29 cellular contexts compared by ENCODE assay signal in genomic region chr13:109281017-109281416, GRCh38.
"Had no signal": no experiment of that assay in that cellular context is flagged by ENCODE, and none has a peak within 500 bp of the region (broad histone marks: within the 10 kb centered on the region; RNA-seq: fewer than 3 reads in every experiment).

No MANE protein-coding gene starts in this region.

- H3K36me3 ChIP-seq: brain microvascular endothelial cell had no signal

- H3K36me3 Mint-ChIP-seq: activated CD4-positive, alpha-beta memory T cell treated with anti-CD3 and anti-CD28 coated beads for 36 hours; activated CD8-positive, alpha-beta memory T cell treated with anti-CD3 and anti-CD28 coated beads, Interleukin-2, amount 10 ng/mL, durations not matched to agents 7 days and 5 days; activated naive CD4-positive, alpha-beta T cell treated with anti-CD3 and anti-CD28 coated beads, Interleukin-2, amount 10 ng/mL, durations not matched to agents 7 days and 5 days; activated naive CD8-positive, alpha-beta T cell; T-cell had no signal

- H3K27me3 Mint-ChIP-seq: activated B cell treated with CpG ODN at 0.5 μM for 24 hours; activated CD8-positive, alpha-beta memory T cell treated with anti-CD3 and anti-CD28 coated beads, Interleukin-2, amount 10 ng/mL, durations not matched to agents 7 days and 5 days; activated naive CD4-positive, alpha-beta T cell treated with anti-CD3 and anti-CD28 coated beads, Interleukin-2, amount 10 ng/mL, durations not matched to agents 7 days and 5 days had no signal

- H3K27ac Mint-ChIP-seq: activated B cell treated with CpG ODN at 0.5 μM for 24 hours; activated CD4-positive, alpha-beta memory T cell treated with anti-CD3 and anti-CD28 coated beads for 36 hours; activated CD8-positive, alpha-beta memory T cell treated with anti-CD3 and anti-CD28 coated beads, Interleukin-2, amount 10 ng/mL, durations not matched to agents 7 days and 5 days; activated naive CD4-positive, alpha-beta T cell treated with anti-CD3 and anti-CD28 coated beads, Interleukin-2, amount 10 ng/mL, durations not matched to agents 7 days and 5 days; activated naive CD8-positive, alpha-beta T cell; activated naive CD8-positive, alpha-beta T cell treated with anti-CD3 and anti-CD28 coated beads, Interleukin-2, amount 50 U/mL, for 24 hours; T-cell had no signal

- H3K9me3 Mint-ChIP-seq: activated B cell treated with CpG ODN at 0.5 μM for 24 hours; activated CD4-positive, alpha-beta memory T cell treated with anti-CD3 and anti-CD28 coated beads for 36 hours; activated naive CD4-positive, alpha-beta T cell treated with anti-CD3 and anti-CD28 coated beads, Interleukin-2, amount 10 ng/mL, durations not matched to agents 7 days and 5 days; activated naive CD8-positive, alpha-beta T cell treated with anti-CD3 and anti-CD28 coated beads, Interleukin-2, amount 50 U/mL, for 24 hours had no signal

- H3K27me3 ChIP-seq: brain microvascular endothelial cell had no signal

- H3K4me3 Mint-ChIP-seq: activated B cell treated with CpG ODN at 0.5 μM for 24 hours; activated CD4-positive, alpha-beta memory T cell treated with anti-CD3 and anti-CD28 coated beads for 36 hours; activated CD8-positive, alpha-beta memory T cell treated with anti-CD3 and anti-CD28 coated beads, Interleukin-2, amount 10 ng/mL, durations not matched to agents 7 days and 5 days; activated naive CD4-positive, alpha-beta T cell treated with anti-CD3 and anti-CD28 coated beads, Interleukin-2, amount 10 ng/mL, durations not matched to agents 7 days and 5 days; activated naive CD8-positive, alpha-beta T cell; activated naive CD8-positive, alpha-beta T cell treated with anti-CD3 and anti-CD28 coated beads, Interleukin-2, amount 50 U/mL, for 24 hours; T-cell had no signal

- DNase-seq: activated B cell treated with CpG ODN at 0.5 μM for 24 hours; activated CD4-positive, alpha-beta memory T cell treated with anti-CD3 and anti-CD28 coated beads for 36 hours; activated CD4-positive, alpha-beta T cell treated with anti-CD3 and anti-CD28 coated beads for 4 hours; activated CD4-positive, alpha-beta T cell treated with anti-CD3 and anti-CD28 coated beads, Interleukin-2, amount 50 U/mL, for 1 hour; activated CD4-positive, CD25-positive, alpha-beta regulatory T cell treated with anti-CD3 and anti-CD28 coated beads, Interleukin-2, amount 50 U/mL, for 72 hours; activated CD8-positive, alpha-beta memory T cell treated with anti-CD3 and anti-CD28 coated beads for 24 hours; activated CD8-positive, alpha-beta memory T cell treated with anti-CD3 and anti-CD28 coated beads, Interleukin-2, amount 10 ng/mL, durations not matched to agents 7 days and 5 days; activated CD8-positive, alpha-beta memory T cell treated with anti-CD3 and anti-CD28 coated beads, Interleukin-2, amount 50 U/mL, for 48 hours; activated effector memory CD4-positive, alpha-beta T cell treated with Interleukin-2 at 50 U/mL for 16 hours; activated naive CD4-positive, alpha-beta T cell treated with anti-CD3 and anti-CD28 coated beads, Interleukin-2, amount 10 ng/mL, durations not matched to agents 7 days and 5 days; activated naive CD8-positive, alpha-beta T cell treated with anti-CD3 and anti-CD28 coated beads, Interleukin-2, amount 50 U/mL, for 24 hours; activated T-cell treated with anti-CD3 and anti-CD28 coated beads, Interleukin-2, amount 50 U/mL, for 48 hours; brain microvascular endothelial cell; IMR-90; Karpas-422; KBM-7; NCI-H1436 treated with DMSO at 0.1 percent for 48 hours; NCI-H2171 treated with DMSO at 0.1 percent for 48 hours; NCI-H2227 treated with DMSO at 0.1 percent for 48 hours; NCI-H446 treated with DMSO at 0.1 percent for 48 hours; NCI-H69; SIG-M5; T-cell; T-helper 2 cell; T-helper 9 cell had no signal

- H3K27ac ChIP-seq: brain microvascular endothelial cell, VCaP had no signal

- H3K4me1 Mint-ChIP-seq: activated B cell treated with CpG ODN at 0.5 μM for 24 hours; activated CD8-positive, alpha-beta memory T cell treated with anti-CD3 and anti-CD28 coated beads, Interleukin-2, amount 10 ng/mL, durations not matched to agents 7 days and 5 days; activated naive CD4-positive, alpha-beta T cell treated with anti-CD3 and anti-CD28 coated beads, Interleukin-2, amount 10 ng/mL, durations not matched to agents 7 days and 5 days; activated naive CD8-positive, alpha-beta T cell treated with anti-CD3 and anti-CD28 coated beads, Interleukin-2, amount 50 U/mL, for 24 hours; T-cell had no signal

- ATAC-seq: activated CD8-positive, alpha-beta memory T cell treated with anti-CD3 and anti-CD28 coated beads, Interleukin-2, amount 10 ng/mL, durations not matched to agents 7 days and 5 days; activated naive CD8-positive, alpha-beta T cell treated with anti-CD3 and anti-CD28 coated beads, Interleukin-2, amount 50 U/mL, for 24 hours; Panc1; SK-N-SH treated with all-trans-retinoic acid at 6 μM for 48 hours; T-cell had no signal
